Comparison of ENCODE assay signal across 35 cellular contexts in the genomic region with DNA sequence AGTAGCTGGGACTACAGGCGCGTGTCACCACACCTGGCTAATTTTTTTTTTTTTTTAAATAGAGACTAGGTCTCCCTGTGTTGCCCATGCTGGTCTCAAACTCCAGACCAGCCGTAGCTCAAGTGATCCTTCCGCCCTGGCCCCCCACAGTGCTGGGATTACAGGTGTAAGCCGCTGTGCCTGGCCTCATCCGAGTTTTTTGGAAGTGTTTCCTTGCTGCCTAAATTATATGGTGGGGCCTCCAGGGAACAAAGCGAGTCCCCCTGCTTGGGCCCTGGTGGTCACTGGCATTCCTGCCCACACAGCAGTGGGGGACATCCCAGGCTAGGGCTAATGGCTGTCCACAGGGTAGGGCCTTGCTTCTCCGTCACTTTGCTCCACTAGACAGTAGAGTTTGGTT.
"Had no signal": no experiment of that assay in that cellular context is flagged by ENCODE, and none has a peak within 500 bp of the region (broad histone marks: within the 10 kb centered on the region; RNA-seq: fewer than 3 reads in every experiment).

No MANE protein-coding gene starts in this region.

- H3K36me3 ChIP-seq: adrenal gland, brain microvascular endothelial cell, breast epithelium had no signal

- H3K9me3 Mint-ChIP-seq: activated B cell treated with CpG ODN at 0.5 μM for 24 hours; activated CD4-positive, alpha-beta memory T cell treated with anti-CD3 and anti-CD28 coated beads for 36 hours; activated CD4-positive, alpha-beta T cell treated with anti-CD3 and anti-CD28 coated beads, Interleukin-2, amount 10 ng/mL, durations not matched to agents 24 days and 14 days; activated CD8-positive, alpha-beta T cell treated with anti-CD3 and anti-CD28 coated beads for 36 hours; activated naive CD4-positive, alpha-beta T cell treated with anti-CD3 and anti-CD28 coated beads for 36 hours; activated naive CD4-positive, alpha-beta T cell treated with anti-CD3 and anti-CD28 coated beads, Interleukin-2, amount 50 U/mL, for 72 hours; activated naive CD8-positive, alpha-beta T cell treated with anti-CD3 and anti-CD28 coated beads for 36 hours; activated T-cell treated with anti-CD3 and anti-CD28 coated beads, Interleukin-2, amount 50 U/mL, for 4 hours; activated T-cell treated with anti-CD3 and anti-CD28 coated beads, Interleukin-2, amount 50 U/mL, for 72 hours; activated T-helper 1 cell treated with anti-CD3 and anti-CD28 coated beads, Interleukin-12 subunit alpha, Interleukin-12 subunit beta, Interleukin-2, Interleukin-4 antibody, amounts not matched to agents 30 ng/mL and 10 ng/mL and 1 ng/mL, durations not matched to agents 14 hours and 24 hours and 36 hours; activated T-helper 17 cell treated with anti-CD3 and anti-CD28 coated beads, Interleukin-2, amount 50 U/mL, for 72 hours; T-cell; T-helper 1 cell treated with Interleukin-12 subunit alpha and Interleukin-12 subunit beta and Interleukin-4 antibody, amounts not matched to agents 30 μg/mL and 1 μg/mL, for 36 hours; T-helper 2 cell treated with Interferon-gamma antibody and Interleukin-4, amounts not matched to agents 5 μg/mL and 100 μg/mL, for 36 hours had no signal

- H3K27me3 ChIP-seq: adrenal gland, body of pancreas, brain microvascular endothelial cell had no signal

- H3K27me3 Mint-ChIP-seq: activated CD4-positive, alpha-beta T cell treated with anti-CD3 and anti-CD28 coated beads, Interleukin-2, amount 10 ng/mL, durations not matched to agents 24 days and 14 days; activated CD8-positive, alpha-beta T cell treated with anti-CD3 and anti-CD28 coated beads for 36 hours; activated naive CD8-positive, alpha-beta T cell treated with anti-CD3 and anti-CD28 coated beads for 36 hours; activated T-helper 17 cell treated with anti-CD3 and anti-CD28 coated beads, Interleukin-2, amount 50 U/mL, for 72 hours had no signal

- H3K4me1 ChIP-seq: adrenal gland, body of pancreas, breast epithelium had no signal

- H3K4me1 Mint-ChIP-seq: activated B cell treated with CpG ODN at 0.5 μM for 24 hours; activated CD4-positive, alpha-beta T cell treated with anti-CD3 and anti-CD28 coated beads, Interleukin-2, amount 10 ng/mL, durations not matched to agents 24 days and 14 days; activated naive CD8-positive, alpha-beta T cell treated with anti-CD3 and anti-CD28 coated beads for 36 hours; activated T-helper 17 cell treated with anti-CD3 and anti-CD28 coated beads, Interleukin-2, amount 50 U/mL, for 72 hours had no signal

- H3K4me3 ChIP-seq: adrenal gland, body of pancreas, breast epithelium had no signal

- H3K4me3 Mint-ChIP-seq: activated B cell treated with CpG ODN at 0.5 μM for 24 hours; activated CD4-positive, alpha-beta memory T cell treated with anti-CD3 and anti-CD28 coated beads for 36 hours; activated CD4-positive, alpha-beta T cell treated with anti-CD3 and anti-CD28 coated beads, Interleukin-2, amount 10 ng/mL, durations not matched to agents 24 days and 14 days; activated CD8-positive, alpha-beta T cell treated with anti-CD3 and anti-CD28 coated beads for 36 hours; activated naive CD4-positive, alpha-beta T cell treated with anti-CD3 and anti-CD28 coated beads for 36 hours; activated naive CD8-positive, alpha-beta T cell treated with anti-CD3 and anti-CD28 coated beads for 36 hours; activated T-cell treated with anti-CD3 and anti-CD28 coated beads, Interleukin-2, amount 50 U/mL, for 4 hours; activated T-cell treated with anti-CD3 and anti-CD28 coated beads, Interleukin-2, amount 50 U/mL, for 72 hours; activated T-helper 1 cell treated with anti-CD3 and anti-CD28 coated beads, Interleukin-12 subunit alpha, Interleukin-12 subunit beta, Interleukin-2, Interleukin-4 antibody, amounts not matched to agents 30 ng/mL and 10 ng/mL and 1 ng/mL, durations not matched to agents 14 hours and 24 hours and 36 hours; activated T-helper 17 cell treated with anti-CD3 and anti-CD28 coated beads, Interleukin-2, amount 50 U/mL, for 72 hours; T-cell; T-helper 1 cell treated with Interleukin-12 subunit alpha and Interleukin-12 subunit beta and Interleukin-4 antibody, amounts not matched to agents 30 μg/mL and 1 μg/mL, for 36 hours; T-helper 2 cell treated with Interferon-gamma antibody and Interleukin-4, amounts not matched to agents 5 μg/mL and 100 μg/mL, for 36 hours had no signal

- H3K27ac Mint-ChIP-seq: activated B cell treated with CpG ODN at 0.5 μM for 24 hours; activated CD4-positive, alpha-beta memory T cell treated with anti-CD3 and anti-CD28 coated beads for 36 hours; activated CD4-positive, alpha-beta T cell treated with anti-CD3 and anti-CD28 coated beads, Interleukin-2, amount 10 ng/mL, durations not matched to agents 24 days and 14 days; activated CD8-positive, alpha-beta T cell treated with anti-CD3 and anti-CD28 coated beads for 36 hours; activated naive CD8-positive, alpha-beta T cell treated with anti-CD3 and anti-CD28 coated beads for 36 hours; activated T-cell treated with anti-CD3 and anti-CD28 coated beads, Interleukin-2, amount 50 U/mL, for 72 hours; activated T-helper 1 cell treated with anti-CD3 and anti-CD28 coated beads, Interleukin-12 subunit alpha, Interleukin-12 subunit beta, Interleukin-2, Interleukin-4 antibody, amounts not matched to agents 30 ng/mL and 10 ng/mL and 1 ng/mL, durations not matched to agents 14 hours and 24 hours and 36 hours; activated T-helper 17 cell treated with anti-CD3 and anti-CD28 coated beads, Interleukin-2, amount 50 U/mL, for 72 hours; T-cell; T-helper 1 cell treated with Interleukin-12 subunit alpha and Interleukin-12 subunit beta and Interleukin-4 antibody, amounts not matched to agents 30 μg/mL and 1 μg/mL, for 36 hours; T-helper 2 cell treated with Interferon-gamma antibody and Interleukin-4, amounts not matched to agents 5 μg/mL and 100 μg/mL, for 36 hours had no signal

- H3K27ac ChIP-seq: adrenal gland, body of pancreas, brain microvascular endothelial cell, breast epithelium, VCaP had no signal

- DNase-seq: activated B cell treated with CpG ODN at 0.5 μM for 24 hours; activated CD4-positive, alpha-beta memory T cell treated with anti-CD3 and anti-CD28 coated beads for 36 hours; activated CD4-positive, alpha-beta T cell treated with anti-CD3 and anti-CD28 coated beads for 4 hours; activated CD4-positive, alpha-beta T cell treated with anti-CD3 and anti-CD28 coated beads, Interleukin-2, amount 10 ng/mL, durations not matched to agents 24 days and 14 days; activated CD4-positive, alpha-beta T cell treated with anti-CD3 and anti-CD28 coated beads, Interleukin-2, amount 50 U/mL, for 1 hour; activated CD4-positive, alpha-beta T cell treated with anti-CD3 and anti-CD28 coated beads, Interleukin-2, amount 50 U/mL, for 4 hours; activated CD4-positive, CD25-positive, alpha-beta regulatory T cell treated with anti-CD3 and anti-CD28 coated beads, Interleukin-2, amount 50 U/mL, for 72 hours; activated CD8-positive, alpha-beta memory T cell treated with anti-CD3 and anti-CD28 coated beads, Interleukin-2, amount 50 U/mL, for 4 hours; activated CD8-positive, alpha-beta T cell treated with anti-CD3 and anti-CD28 coated beads for 36 hours; activated effector memory CD4-positive, alpha-beta T cell treated with anti-CD3 and anti-CD28 coated beads, Interleukin-2, amount 50 U/mL, for 16 hours; activated gamma-delta T cell treated with Interleukin-2 at 50 U/mL for 16 hours; activated naive CD4-positive, alpha-beta T cell; activated naive CD4-positive, alpha-beta T cell treated with anti-CD3 and anti-CD28 coated beads for 36 hours; activated naive CD4-positive, alpha-beta T cell treated with anti-CD3 and anti-CD28 coated beads, Interleukin-2, amount 50 U/mL, for 16 hours; activated naive CD8-positive, alpha-beta T cell treated with anti-CD3 and anti-CD28 coated beads for 36 hours; activated T-cell treated with anti-CD3 and anti-CD28 coated beads for 4 hours; activated T-cell treated with anti-CD3 and anti-CD28 coated beads, Interleukin-2, amount 50 U/mL, for 1 hour; activated T-cell treated with anti-CD3 and anti-CD28 coated beads, Interleukin-2, amount 50 U/mL, for 4 hours; activated T-cell treated with anti-CD3 and anti-CD28 coated beads, Interleukin-2, amount 50 U/mL, for 72 hours; adrenal gland; amniotic stem cell; body of pancreas; brain microvascular endothelial cell; central memory CD4-positive, alpha-beta T cell; cerebellar nuclear complex; T-helper 2 cell; T-helper 9 cell had no signal

- H3K36me3 Mint-ChIP-seq: activated CD4-positive, alpha-beta memory T cell treated with anti-CD3 and anti-CD28 coated beads for 36 hours; activated naive CD4-positive, alpha-beta T cell treated with anti-CD3 and anti-CD28 coated beads, Interleukin-2, amount 50 U/mL, for 72 hours; activated naive CD8-positive, alpha-beta T cell treated with anti-CD3 and anti-CD28 coated beads for 36 hours; T-cell had no signal

- H3K9me3 ChIP-seq: adrenal gland, body of pancreas, breast epithelium had no signal

- ATAC-seq: activated CD8-positive, alpha-beta T cell treated with anti-CD3 and anti-CD28 coated beads for 36 hours; activated naive CD4-positive, alpha-beta T cell treated with anti-CD3 and anti-CD28 coated beads, Interleukin-2, amount 50 U/mL, for 72 hours; activated T-cell treated with anti-CD3 and anti-CD28 coated beads, Interleukin-2, amount 50 U/mL, for 4 hours; activated T-cell treated with anti-CD3 and anti-CD28 coated beads, Interleukin-2, amount 50 U/mL, for 72 hours; activated T-helper 17 cell treated with anti-CD3 and anti-CD28 coated beads, Interleukin-2, amount 50 U/mL, for 72 hours; body of pancreas; T-cell had no signal
